In the genomic region with DNA sequence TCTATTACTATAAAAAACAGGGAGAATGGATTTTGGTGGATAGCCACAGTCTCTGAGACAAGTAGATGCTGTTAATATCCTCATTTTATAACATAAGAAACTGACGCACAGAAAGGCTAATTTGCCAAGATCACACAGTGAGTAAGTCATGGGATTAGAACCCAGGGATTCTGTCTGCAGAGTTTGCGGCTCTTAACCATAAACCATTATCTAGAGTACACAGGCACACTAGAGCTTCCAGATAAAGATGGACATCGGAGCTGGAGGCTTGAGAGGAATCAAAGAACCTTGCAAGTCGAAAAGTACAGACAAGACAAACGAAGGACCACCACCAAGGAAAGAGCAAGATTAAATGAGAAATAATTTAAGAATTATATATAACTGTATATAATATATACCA, we compare ENCODE assay signal across 1 cellular context.
TF ChIP-seq lines count a peak whose summit lies in the region.

No MANE protein-coding gene starts in this region.

TF ChIP-seq in K562, 482 proteins besides CTCF, POLR2A, EP300 and RAD21 (continued from another document and continues in another):
- TF ChIP-seq, protein P1, sequence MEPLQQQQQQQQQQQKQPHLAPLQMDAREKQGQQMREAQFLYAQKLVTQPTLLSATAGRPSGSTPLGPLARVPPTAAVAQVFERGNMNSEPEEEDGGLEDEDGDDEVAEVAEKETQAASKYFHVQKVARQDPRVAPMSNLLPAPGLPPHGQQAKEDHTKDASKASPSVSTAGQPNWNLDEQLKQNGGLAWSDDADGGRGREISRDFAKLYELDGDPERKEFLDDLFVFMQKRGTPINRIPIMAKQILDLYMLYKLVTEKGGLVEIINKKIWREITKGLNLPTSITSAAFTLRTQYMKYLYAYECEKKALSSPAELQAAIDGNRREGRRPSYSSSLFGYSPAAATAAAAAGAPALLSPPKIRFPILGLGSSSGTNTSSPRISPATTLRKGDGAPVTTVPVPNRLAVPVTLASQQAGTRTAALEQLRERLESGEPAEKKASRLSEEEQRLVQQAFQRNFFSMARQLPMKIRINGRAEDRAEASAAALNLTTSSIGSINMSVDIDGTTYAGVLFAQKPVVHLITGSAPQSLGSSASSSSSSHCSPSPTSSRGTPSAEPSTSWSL (CRISPR knock-in tag; IDR thresholded peaks at IDR 0.05; ENCODE audit: borderline replicate concordance), result no peak
- TF ChIP-seq SLC30A9 (CRISPR knock-in tag; IDR thresholded peaks at IDR 0.05), result no peak
- no peak; the same call in 1 of the 2 replicates for TF ChIP-seq PKNOX1 (IDR thresholded peaks at IDR 0.05)
- peak; percentile 82; the same call in 1 of the 2 replicates for TF ChIP-seq LEF1 (IDR thresholded peaks at IDR 0.05)
- TF ChIP-seq ZNF561 (CRISPR knock-in tag; conservative IDR thresholded peaks at IDR 0.05), result no peak
- no peak for TF ChIP-seq DIDO1 (tag; IDR thresholded peaks at IDR 0.05; ENCODE audit: low read depth)
- TF ChIP-seq KLF13 (tag; IDR thresholded peaks at IDR 0.05; ENCODE audit: borderline replicate concordance, low read depth), result no peak
- TF ChIP-seq ARID3A (IDR thresholded peaks at IDR 0.05; ENCODE audit: borderline replicate concordance, low read depth, low read length), result peak; percentile 86; the same call in 1 of the 2 replicates
- peak; percentile 82 for TF ChIP-seq STAT5A (IDR thresholded peaks at IDR 0.05; ENCODE audit: borderline replicate concordance, low read length)
- no peak for TF ChIP-seq NONO (IDR thresholded peaks at IDR 0.05; ENCODE audit: low read depth in 2 of 2, low read length in 1 of 2)
- no peak for TF ChIP-seq PHB (CRISPR knock-in tag; IDR thresholded peaks at IDR 0.05)
- TF ChIP-seq C11orf30 (IDR thresholded peaks at IDR 0.05; ENCODE audit: low read depth), result no peak
- TF ChIP-seq ZNF121 (CRISPR knock-in tag; conservative IDR thresholded peaks at IDR 0.05), result no peak
- peak; percentile 91 for TF ChIP-seq SMARCE1 (IDR thresholded peaks at IDR 0.05)
- no peak for TF ChIP-seq RBM39 (optimal IDR thresholded peaks at IDR 0.05; ENCODE audit: low read depth, low read length)
- no peak for TF ChIP-seq TAF9B (IDR thresholded peaks at IDR 0.05; ENCODE audit: partially characterized antibody)
- no peak for TF ChIP-seq TRIM28 (IDR thresholded peaks at IDR 0.05)
- TF ChIP-seq E2F1 (CRISPR knock-in tag; IDR thresholded peaks at IDR 0.05), result no peak
- peak; percentile 81 to 95; a peak in 3 of 4 replicates for TF ChIP-seq RCOR1 (IDR thresholded peaks at IDR 0.05; ENCODE audit: borderline replicate concordance in 1 of 2, low read depth in 2 of 2, low read length in 2 of 2)
- TF ChIP-seq, protein P2, sequence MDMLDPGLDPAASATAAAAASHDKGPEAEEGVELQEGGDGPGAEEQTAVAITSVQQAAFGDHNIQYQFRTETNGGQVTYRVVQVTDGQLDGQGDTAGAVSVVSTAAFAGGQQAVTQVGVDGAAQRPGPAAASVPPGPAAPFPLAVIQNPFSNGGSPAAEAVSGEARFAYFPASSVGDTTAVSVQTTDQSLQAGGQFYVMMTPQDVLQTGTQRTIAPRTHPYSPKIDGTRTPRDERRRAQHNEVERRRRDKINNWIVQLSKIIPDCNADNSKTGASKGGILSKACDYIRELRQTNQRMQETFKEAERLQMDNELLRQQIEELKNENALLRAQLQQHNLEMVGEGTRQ (CRISPR knock-in tag; IDR thresholded peaks at IDR 0.05), result no peak
- TF ChIP-seq, protein P3, sequence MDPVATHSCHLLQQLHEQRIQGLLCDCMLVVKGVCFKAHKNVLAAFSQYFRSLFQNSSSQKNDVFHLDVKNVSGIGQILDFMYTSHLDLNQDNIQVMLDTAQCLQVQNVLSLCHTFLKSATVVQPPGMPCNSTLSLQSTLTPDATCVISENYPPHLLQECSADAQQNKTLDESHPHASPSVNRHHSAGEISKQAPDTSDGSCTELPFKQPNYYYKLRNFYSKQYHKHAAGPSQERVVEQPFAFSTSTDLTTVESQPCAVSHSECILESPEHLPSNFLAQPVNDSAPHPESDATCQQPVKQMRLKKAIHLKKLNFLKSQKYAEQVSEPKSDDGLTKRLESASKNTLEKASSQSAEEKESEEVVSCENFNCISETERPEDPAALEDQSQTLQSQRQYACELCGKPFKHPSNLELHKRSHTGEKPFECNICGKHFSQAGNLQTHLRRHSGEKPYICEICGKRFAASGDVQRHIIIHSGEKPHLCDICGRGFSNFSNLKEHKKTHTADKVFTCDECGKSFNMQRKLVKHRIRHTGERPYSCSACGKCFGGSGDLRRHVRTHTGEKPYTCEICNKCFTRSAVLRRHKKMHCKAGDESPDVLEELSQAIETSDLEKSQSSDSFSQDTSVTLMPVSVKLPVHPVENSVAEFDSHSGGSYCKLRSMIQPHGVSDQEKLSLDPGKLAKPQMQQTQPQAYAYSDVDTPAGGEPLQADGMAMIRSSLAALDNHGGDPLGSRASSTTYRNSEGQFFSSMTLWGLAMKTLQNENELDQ (CRISPR knock-in tag; IDR thresholded peaks at IDR 0.05; ENCODE audit: borderline replicate concordance), result no peak
- TF ChIP-seq SMARCA5 (IDR thresholded peaks at IDR 0.05), result 0 out of 2 replicates have a peak, but pooled peaks have one; percentile 3
- TF ChIP-seq MXI1 (IDR thresholded peaks at IDR 0.05; ENCODE audit: low read depth, low read length), result no peak
- TF ChIP-seq U2AF1 (optimal IDR thresholded peaks at IDR 0.05; ENCODE audit: low read depth, low read length), result no peak
- TF ChIP-seq ZNF436 (CRISPR knock-in tag; IDR thresholded peaks at IDR 0.05), result no peak
- 0 out of 2 replicates have a peak, but pooled peaks have one; percentile 23 for TF ChIP-seq MTA3 (IDR thresholded peaks at IDR 0.05; ENCODE audit: borderline replicate concordance)
- TF ChIP-seq TRIM25 (IDR thresholded peaks at IDR 0.05; ENCODE audit: borderline replicate concordance), result no peak
- no peak for TF ChIP-seq PHF20 (IDR thresholded peaks at IDR 0.05; ENCODE audit: partially characterized antibody)
- TF ChIP-seq GMEB1 (CRISPR knock-in tag; IDR thresholded peaks at IDR 0.05), result no peak
- no peak for TF ChIP-seq ETV1 (tag; conservative IDR thresholded peaks at IDR 0.05; ENCODE audit: low read depth)
- no peak for TF ChIP-seq RUNX1 (IDR thresholded peaks at IDR 0.05; ENCODE audit: low read depth)
- TF ChIP-seq FOXP4 (CRISPR knock-in tag; IDR thresholded peaks at IDR 0.05; ENCODE audit: borderline replicate concordance), result no peak
- no peak for TF ChIP-seq THRB (CRISPR knock-in tag; conservative IDR thresholded peaks at IDR 0.05)
- TF ChIP-seq U2AF2 (optimal IDR thresholded peaks at IDR 0.05; ENCODE audit: low read depth, low read length), result no peak
- TF ChIP-seq IRF2 (CRISPR knock-in tag; IDR thresholded peaks at IDR 0.05), result no peak
- no peak for TF ChIP-seq MEF2A (IDR thresholded peaks at IDR 0.05; ENCODE audit: control insufficient read depth, low read depth, low read length)
- peak in 1 of 2 experiments; percentile 81; a peak in 1 of 4 replicates for TF ChIP-seq TBL1XR1 (IDR thresholded peaks at IDR 0.05; ENCODE audit: low read length in 2 of 2)
- peak; percentile 47 for TF ChIP-seq CCNT2 (IDR thresholded peaks at IDR 0.05; ENCODE audit: borderline replicate concordance, extremely low read depth, insufficient read length, low read depth, low read length)
- TF ChIP-seq ZFPM2 (CRISPR knock-in tag; IDR thresholded peaks at IDR 0.05), result no peak
- no peak for TF ChIP-seq FOXK2 (conservative IDR thresholded peaks at IDR 0.05 in 1 of 2, IDR thresholded peaks at IDR 0.05 in 1 of 2; ENCODE audit: low read depth in 2 of 2)
- TF ChIP-seq CBX3 (IDR thresholded peaks at IDR 0.05; ENCODE audit: borderline replicate concordance in 1 of 2, low read length in 2 of 2), result peak in 1 of 2 experiments; percentile 83; a peak in 2 of 3 replicates
- TF ChIP-seq MCM2 (IDR thresholded peaks at IDR 0.05; ENCODE audit: low read depth), result no peak
- peak; percentile 39 for TF ChIP-seq ZFP36 (IDR thresholded peaks at IDR 0.05; ENCODE audit: low read depth, low read length, partially characterized antibody)
- TF ChIP-seq CREB1 (IDR thresholded peaks at IDR 0.05), result 0 out of 2 replicates have a peak, but pooled peaks have one; percentile 28
- no peak for TF ChIP-seq CREB1 (CRISPR knock-in tag; IDR thresholded peaks at IDR 0.05)
- TF ChIP-seq TSC22D4 (tag; IDR thresholded peaks at IDR 0.05), result no peak
- TF ChIP-seq RFX5 (IDR thresholded peaks at IDR 0.05; ENCODE audit: low read depth, low read length), result no peak
- no peak for TF ChIP-seq ZNF12 (CRISPR knock-in tag; IDR thresholded peaks at IDR 0.05)
- no peak for TF ChIP-seq ZKSCAN1 (IDR thresholded peaks at IDR 0.05; ENCODE audit: low read depth, low read length)
- peak; percentile 68; the same call in 1 of the 2 replicates for TF ChIP-seq ESRRA (IDR thresholded peaks at IDR 0.05; ENCODE audit: borderline replicate concordance, low read depth)
- no peak for TF ChIP-seq HMG20B (CRISPR knock-in tag; IDR thresholded peaks at IDR 0.05)
